30 cellular contexts compared by ENCODE assay signal in the genomic region with DNA sequence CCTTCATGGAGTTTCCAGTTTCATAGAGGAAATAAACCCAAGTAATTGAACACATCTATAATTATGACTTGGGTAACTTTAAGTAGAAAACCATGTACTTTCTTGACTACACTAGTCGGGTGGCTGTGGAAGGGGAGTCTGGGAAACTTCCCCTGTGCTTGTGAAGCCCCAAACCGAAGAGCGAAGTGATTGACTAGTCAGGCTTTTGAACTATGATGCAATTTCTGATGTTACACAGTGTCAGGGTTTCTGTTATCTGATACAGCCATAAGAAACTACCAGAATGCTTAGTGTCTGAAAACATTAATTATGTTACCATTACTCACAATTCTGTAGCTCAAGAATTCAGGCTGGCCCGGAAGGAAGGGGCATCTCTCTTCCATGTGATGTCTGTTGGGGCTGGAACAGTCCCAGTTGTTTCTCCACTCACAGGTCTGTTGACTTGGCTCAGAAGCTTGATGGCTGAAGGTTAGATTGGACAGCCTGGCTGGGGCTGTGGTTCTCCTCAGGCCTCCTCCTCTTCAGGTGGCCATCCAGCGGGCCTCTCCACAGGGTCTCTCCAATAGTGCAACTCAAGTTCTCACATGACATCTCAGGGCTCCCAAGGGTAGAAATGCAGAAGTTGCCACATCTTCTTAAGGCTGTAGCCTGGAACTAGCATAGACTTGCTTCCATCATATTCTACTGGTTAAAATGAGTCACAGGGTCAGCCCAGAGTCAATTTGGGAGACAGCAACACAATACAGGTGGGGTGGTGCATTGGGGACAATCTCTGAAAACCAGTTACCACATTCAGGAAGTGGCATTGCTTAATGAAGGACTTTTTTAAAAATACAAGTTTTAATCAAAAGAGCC. TPM values are rescaled to one million over a fixed set of nuclear protein-coding genes. Genes with fewer than 3 reads are reported as not detected.
DNase-seq lines count a peak whose midpoint lies in the region; ATAC-seq and TF ChIP-seq lines count a peak whose summit lies in the region.
"Had no signal": no experiment of that assay in that cellular context is flagged by ENCODE, and none has a peak within 500 bp of the region (broad histone marks: within the 10 kb centered on the region; RNA-seq: fewer than 3 reads in every experiment).

No MANE protein-coding gene starts in this region.

- no peaks in the 10 kb centered on the region for H3K27me3 ChIP-seq in HL-60 (ENCODE audit: insufficient read depth, poor library complexity, severe bottlenecking)
- H3K27me3 ChIP-seq: BLaER1 treated with 17β-estradiol and CSF1 and Interleukin-3, amounts not matched to agents 10 nM and 100 nM had no signal

- no peak for TF ChIP-seq POLR2A in NB4 (IDR thresholded peaks at IDR 0.05; ENCODE audit: extremely low read depth, insufficient read length)

- no peaks in the 10 kb centered on the region for H3K27me3 Mint-ChIP-seq in natural killer cell (ENCODE audit: low read depth in 2 of 2)
- peaks cover 4% of the 10 kb centered on the region for H3K27me3 Mint-ChIP-seq in activated naive CD4-positive, alpha-beta T cell treated with anti-CD3 and anti-CD28 coated beads for 36 hours (ENCODE audit: low read depth)
- H3K27me3 Mint-ChIP-seq: central memory CD8-positive, alpha-beta T cell had no signal

- H3K27ac ChIP-seq in HL-60 (replicated peaks), result peak overlapping the region; percentile 71
- no peak overlapping the region for H3K27ac ChIP-seq in caudate nucleus (ENCODE audit: low read depth, low read length)
- H3K27ac ChIP-seq: BLaER1 treated with 17β-estradiol and CSF1 and Interleukin-3, amounts not matched to agents 10 nM and 100 nM; parathyroid adenoma had no signal

- CTCF ChIA-PET in activated naive CD4-positive, alpha-beta T cell treated with anti-CD3 and anti-CD28 coated beads for 36 hours (lab: Charles Lee), result interaction anchor here (0.6 kb wide), 1 partner anchor 1915 kb away, joined by 3 read pairs; no protein-coding TSS in a partner anchor

- H3K4me3 ChIP-seq in HL-60 (replicated peaks; ENCODE audit: insufficient read depth, low read length), result no peak overlapping the region
- H3K4me3 ChIP-seq in NB4 (ENCODE audit: low read depth, low read length), result no peak overlapping the region
- no peak overlapping the region for H3K4me3 ChIP-seq in epithelial cell of esophagus (ENCODE audit: low read length)
- H3K4me3 ChIP-seq: BLaER1 treated with 17β-estradiol and CSF1 and Interleukin-3, amounts not matched to agents 10 nM and 100 nM; lung; spleen had no signal

- peak overlapping the region; percentile 22 for H3K4me3 Mint-ChIP-seq in natural killer cell
- no peak overlapping the region for H3K4me3 Mint-ChIP-seq in activated naive CD4-positive, alpha-beta T cell treated with anti-CD3 and anti-CD28 coated beads for 36 hours
- H3K4me3 Mint-ChIP-seq: activated CD4-positive, alpha-beta memory T cell treated with anti-CD3 and anti-CD28 coated beads for 36 hours; activated T-helper 17 cell treated with anti-CD3 and anti-CD28 coated beads, Interleukin-2, amount 50 U/mL, for 72 hours; central memory CD8-positive, alpha-beta T cell; T-helper 17 cell had no signal

- TF ChIP-seq CTCF in HL-60 (IDR thresholded peaks at IDR 0.05; ENCODE audit: insufficient read depth, low read length) (no peak), NB4 (IDR thresholded peaks at IDR 0.05; ENCODE audit: low read depth, low read length) (no peak), epithelial cell of esophagus (IDR thresholded peaks at IDR 0.05; ENCODE audit: insufficient read depth, low read depth, low read length, missing control alignments) (no peak), natural killer cell (IDR thresholded peaks at IDR 0.05) (no peak)

- DNase-seq in HL-60 (ENCODE audit: low read depth in 1 of 2, low spot score in 1 of 2) (peak; percentile 84 to 85), NB4 (ENCODE audit: low read depth) (peak; percentile 10), epithelial cell of esophagus (ENCODE audit: low read depth) (peak; percentile 66), natural killer cell (no peak), caudate nucleus (lab: John Stamatoyannopoulos, UW) (no peak), RPMI8226 (no peak), kidney glomerular epithelial cell (lab: John Stamatoyannopoulos, UW) (no peak)
- no peak for DNase-seq in activated naive CD4-positive, alpha-beta T cell treated with anti-CD3 and anti-CD28 coated beads for 36 hours
- DNase-seq: activated CD4-positive, alpha-beta memory T cell treated with anti-CD3 and anti-CD28 coated beads for 36 hours; activated CD4-positive, CD25-positive, alpha-beta regulatory T cell treated with anti-CD3 and anti-CD28 coated beads, Interleukin-2, amount 50 U/mL, for 72 hours; DMS53; kidney; NCI-H1694; NCI-H2171; NCI-H510A; right cardiac atrium; spleen; stimulated activated CD4-positive, alpha-beta T cell treated with anti-CD3 and anti-CD28 coated beads, Interleukin-2, amount 100 ng/mL, for 48 hours; T-helper 17 cell had no signal

- peaks cover 22 to 25% of the 10 kb centered on the region in 2 donors for H3K4me1 Mint-ChIP-seq in natural killer cell
- H3K4me1 Mint-ChIP-seq in activated naive CD4-positive, alpha-beta T cell treated with anti-CD3 and anti-CD28 coated beads for 36 hours (ENCODE audit: low read depth), result no peaks in the 10 kb centered on the region
- H3K4me1 Mint-ChIP-seq: activated T-helper 17 cell treated with anti-CD3 and anti-CD28 coated beads, Interleukin-2, amount 50 U/mL, for 72 hours; central memory CD8-positive, alpha-beta T cell; T-helper 17 cell had no signal

- intact Hi-C loops in natural killer cell (cut with micrococcal nuclease), result no loop called here
- intact Hi-C loops in activated naive CD4-positive, alpha-beta T cell treated with anti-CD3 and anti-CD28 coated beads for 36 hours (cut with micrococcal nuclease), result no loop called here

- peak overlapping the region; percentile 73 to 85 for H3K27ac Mint-ChIP-seq in natural killer cell
- no peak overlapping the region for H3K27ac Mint-ChIP-seq in activated naive CD4-positive, alpha-beta T cell treated with anti-CD3 and anti-CD28 coated beads for 36 hours
- H3K27ac Mint-ChIP-seq: activated CD4-positive, alpha-beta memory T cell treated with anti-CD3 and anti-CD28 coated beads for 36 hours; activated naive CD4-positive, alpha-beta T cell treated with anti-CD3 and anti-CD28 coated beads, Interleukin-2, amount 50 U/mL, for 72 hours; activated T-helper 17 cell treated with anti-CD3 and anti-CD28 coated beads, Interleukin-2, amount 50 U/mL, for 72 hours; T-helper 17 cell had no signal

- H3K9me3 Mint-ChIP-seq in natural killer cell, result no peaks in the 10 kb centered on the region
- H3K9me3 Mint-ChIP-seq in activated naive CD4-positive, alpha-beta T cell treated with anti-CD3 and anti-CD28 coated beads for 36 hours, result peaks cover 1% of the 10 kb centered on the region
- H3K9me3 Mint-ChIP-seq: activated CD4-positive, alpha-beta memory T cell treated with anti-CD3 and anti-CD28 coated beads for 36 hours; activated T-helper 17 cell treated with anti-CD3 and anti-CD28 coated beads, Interleukin-2, amount 50 U/mL, for 72 hours had no signal

- H3K36me3 Mint-ChIP-seq in natural killer cell, result no peaks in the 10 kb centered on the region
- no peaks in the 10 kb centered on the region for H3K36me3 Mint-ChIP-seq in activated naive CD4-positive, alpha-beta T cell treated with anti-CD3 and anti-CD28 coated beads for 36 hours (ENCODE audit: low read depth)
- H3K36me3 Mint-ChIP-seq: activated CD4-positive, alpha-beta memory T cell treated with anti-CD3 and anti-CD28 coated beads for 36 hours; activated naive CD4-positive, alpha-beta T cell treated with anti-CD3 and anti-CD28 coated beads, Interleukin-2, amount 50 U/mL, for 72 hours had no signal

- peak in 1 of 3 donors; percentile 55 for ATAC-seq in natural killer cell
- ATAC-seq: activated naive CD4-positive, alpha-beta T cell treated with anti-CD3 and anti-CD28 coated beads, Interleukin-2, amount 50 U/mL, for 72 hours; activated T-helper 17 cell treated with anti-CD3 and anti-CD28 coated beads, Interleukin-2, amount 50 U/mL, for 72 hours; right cardiac atrium; T-helper 17 cell had no signal

RNA-seq across cellular contexts. Expression of gene C8B, which starts 8.3 kb away (rescaled TPM):
- not detected for total RNA-seq in natural killer cell
- total RNA-seq in activated naive CD4-positive, alpha-beta T cell treated with anti-CD3 and anti-CD28 coated beads for 36 hours, result not detected
- total RNA-seq: activated CD4-positive, alpha-beta memory T cell treated with anti-CD3 and anti-CD28 coated beads for 36 hours; activated naive CD4-positive, alpha-beta T cell treated with anti-CD3 and anti-CD28 coated beads, Interleukin-2, amount 50 U/mL, for 72 hours; activated T-helper 17 cell treated with anti-CD3 and anti-CD28 coated beads, Interleukin-2, amount 50 U/mL, for 72 hours; astrocyte; dermis microvascular lymphatic vessel endothelial cell; G401; kidney; right cardiac atrium; spleen; subcutaneous adipose tissue; T-helper 17 cell; urinary bladder had no signal

Comparison
In these comparisons a context has a peak if more than half of its experiments do, and no peak if none do; other contexts are left out.
1. DNase-seq: peak in HL-60 (2 of 2), NB4 (single experiment) and epithelial cell of esophagus (single experiment); none in natural killer cell (single experiment), caudate nucleus (0 of 61), activated naive CD4-positive, alpha-beta T cell treated with anti-CD3 and anti-CD28 coated beads for 36 hours (single experiment), RPMI8226 (single experiment) and kidney glomerular epithelial cell (single experiment).